Comparison of ENCODE assay signal across 28 cellular contexts in the genomic region with DNA sequence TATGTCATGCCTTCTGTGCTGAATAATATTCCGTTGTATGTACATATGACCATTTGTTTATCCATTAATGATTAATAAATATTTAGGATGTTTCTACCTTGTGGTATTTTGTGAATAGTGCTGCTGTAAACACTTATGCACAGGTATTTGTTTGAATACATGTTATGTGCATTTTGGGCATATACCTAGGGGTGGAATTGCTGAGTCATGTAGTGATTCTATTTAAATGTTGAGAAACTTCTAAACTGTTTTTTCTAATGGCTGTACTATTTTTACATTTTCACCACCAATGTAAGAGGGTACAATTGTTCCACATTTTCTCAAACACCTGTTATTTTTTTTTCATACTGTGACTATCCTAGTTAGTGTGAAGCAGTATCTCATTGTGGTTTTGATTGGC.
"Had no signal": no experiment of that assay in that cellular context is flagged by ENCODE, and none has a peak within 500 bp of the region (broad histone marks: within the 10 kb centered on the region; RNA-seq: fewer than 3 reads in every experiment).

No MANE protein-coding gene starts in this region.

- H3K4me1 ChIP-seq: esophagus squamous epithelium, gastrocnemius medialis, heart right ventricle, left lung had no signal

- DNase-seq: dermis blood vessel endothelial cell; dorsolateral prefrontal cortex; effector CD4-positive, alpha-beta T cell; effector memory CD4-positive, alpha-beta T cell; erythroblast; esophagus squamous epithelium; foreskin fibroblast; foreskin melanocyte; gastrocnemius medialis; glutamatergic neuron; head of caudate nucleus; heart right ventricle; hippocampal formation; left cardiac atrium; left lung; left ventricle myocardium superior; mammary epithelial cell; mesendoderm; midbrain; naive thymus-derived CD4-positive, alpha-beta T cell had no signal

- FAIRE-seq: colon, endometrium, islet of Langerhans, keratinocyte had no signal

- H3K27ac ChIP-seq: coronary artery, dorsolateral prefrontal cortex, epithelial cell of prostate, esophagus squamous epithelium, gastrocnemius medialis, heart right ventricle, left lung had no signal

- H3K27me3 ChIP-seq: dorsolateral prefrontal cortex, esophagus squamous epithelium, gastrocnemius medialis, heart right ventricle, left lung had no signal

- ATAC-seq: esophagus mucosa; gastrocnemius medialis; heart right ventricle; left cardiac atrium; left lung; left ventricle myocardium superior; naive thymus-derived CD4-positive, alpha-beta T cell had no signal

- H3K36me3 ChIP-seq: esophagus squamous epithelium, gastrocnemius medialis, heart right ventricle, left lung had no signal

- H3K4me3 ChIP-seq: coronary artery, dorsolateral prefrontal cortex, esophagus squamous epithelium, gastrocnemius medialis, heart right ventricle, left lung, lung had no signal

- H3K9me3 ChIP-seq: esophagus squamous epithelium, gastrocnemius medialis, left lung had no signal
